Comparison of ENCODE assay signal across 12 cellular contexts in the genomic region with DNA sequence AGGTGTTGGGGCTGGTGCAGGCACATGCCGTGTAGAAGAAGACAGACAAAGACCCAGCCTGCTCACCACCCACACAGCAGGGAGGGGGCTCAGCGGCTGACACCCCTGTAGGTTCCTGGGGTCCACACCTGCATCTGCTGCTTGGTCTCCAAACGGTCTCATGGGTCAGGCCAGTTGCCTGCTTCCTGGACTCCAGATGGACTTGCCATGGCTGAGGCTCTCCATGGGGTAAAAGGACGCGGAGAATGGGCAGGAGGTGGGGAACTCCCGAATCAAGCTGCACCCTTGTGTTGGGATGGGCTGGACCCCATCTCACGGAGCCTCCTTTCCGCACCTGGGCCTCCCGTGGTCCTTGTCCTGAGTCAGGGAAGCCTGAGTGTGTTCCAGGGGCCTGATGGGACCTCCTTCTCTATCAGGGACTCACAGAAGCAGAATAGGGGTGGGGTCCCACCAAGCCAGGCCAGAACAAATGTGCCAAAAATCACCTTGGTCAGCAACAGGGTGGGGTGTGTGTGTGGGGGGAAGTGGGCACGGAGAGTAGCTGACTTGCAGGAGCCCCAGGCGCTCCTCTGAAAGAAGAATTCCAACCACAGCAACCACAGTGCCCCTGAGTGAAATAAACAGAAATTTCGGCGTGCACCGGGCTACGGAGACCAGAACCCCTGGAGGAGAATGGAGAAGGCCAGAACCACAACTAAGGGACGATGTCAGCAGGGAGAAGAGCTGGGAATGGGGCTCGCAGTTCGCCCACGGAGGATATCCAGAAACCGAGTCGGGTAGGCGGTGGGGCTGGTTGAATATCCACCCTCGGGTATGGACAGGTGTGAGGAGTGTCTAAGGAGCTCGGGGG. TPM values are rescaled to one million over a fixed set of nuclear protein-coding genes. Genes with fewer than 3 reads are reported as not detected.
DNase-seq lines count a peak whose midpoint lies in the region; ATAC-seq lines count a peak whose summit lies in the region.
"Had no signal": no experiment of that assay in that cellular context is flagged by ENCODE, and none has a peak within 500 bp of the region (broad histone marks: within the 10 kb centered on the region; RNA-seq: fewer than 3 reads in every experiment).

No MANE protein-coding gene starts in this region.

- peak overlapping the region; percentile 88 for H3K27ac Mint-ChIP-seq in activated CD4-positive, alpha-beta T cell treated with anti-CD3 and anti-CD28 coated beads, Interleukin-2, amount 10 ng/mL, durations not matched to agents 7 days and 5 days
- H3K27ac Mint-ChIP-seq: brain had no signal

- DNase-seq in activated T-cell treated with anti-CD3 and anti-CD28 coated beads, Interleukin-2, amount 50 U/mL, for 1 hour: peak; percentile 43
- DNase-seq in activated T-cell treated with anti-CD3 and anti-CD28 coated beads for 4 hours (no peak), ecto neural progenitor cell (ENCODE audit: low spot score) (peak; percentile 37), SIG-M5 (lab: John Stamatoyannopoulos, UW) (no peak), NCI-H2081 (lab: John Stamatoyannopoulos, UW) (no peak)
- peak; percentile 49 for DNase-seq in activated CD4-positive, alpha-beta T cell treated with anti-CD3 and anti-CD28 coated beads, Interleukin-2, amount 10 ng/mL, durations not matched to agents 7 days and 5 days
- peak; percentile 55 for DNase-seq in stimulated activated naive CD8-positive, alpha-beta T cell treated with anti-CD3 and anti-CD28 coated beads, Interleukin-15, Interleukin-2, amounts not matched to agents 100 U/mL and 50 U/mL, for 24 hours
- DNase-seq: DMS79, mesendoderm, psoas muscle had no signal

- CTCF ChIA-PET in activated CD4-positive, alpha-beta T cell treated with anti-CD3 and anti-CD28 coated beads, Interleukin-2, amount 10 ng/mL, durations not matched to agents 7 days and 5 days (lab: Charles Lee): no interaction called here

- H3K4me1 Mint-ChIP-seq in activated CD4-positive, alpha-beta T cell treated with anti-CD3 and anti-CD28 coated beads, Interleukin-2, amount 10 ng/mL, durations not matched to agents 7 days and 5 days: peaks cover 72% of the 10 kb centered on the region
- H3K4me1 Mint-ChIP-seq: brain had no signal

- ATAC-seq in stimulated activated naive CD8-positive, alpha-beta T cell treated with anti-CD3 and anti-CD28 coated beads, Interleukin-15, Interleukin-2, amounts not matched to agents 100 U/mL and 50 U/mL, for 24 hours: peak; percentile 8
- no peak for ATAC-seq in HG02884 (IDR thresholded peaks at IDR 0.05; ENCODE audit: unreplicated experiment)
- ATAC-seq: psoas muscle had no signal

- H3K9me3 Mint-ChIP-seq in activated CD4-positive, alpha-beta T cell treated with anti-CD3 and anti-CD28 coated beads, Interleukin-2, amount 10 ng/mL, durations not matched to agents 7 days and 5 days: no peaks in the 10 kb centered on the region

- H3K4me3 Mint-ChIP-seq in activated CD4-positive, alpha-beta T cell treated with anti-CD3 and anti-CD28 coated beads, Interleukin-2, amount 10 ng/mL, durations not matched to agents 7 days and 5 days: peak overlapping the region; percentile 69
- H3K4me3 Mint-ChIP-seq: brain had no signal

- peaks cover 60% of the 10 kb centered on the region for H3K36me3 Mint-ChIP-seq in activated CD4-positive, alpha-beta T cell treated with anti-CD3 and anti-CD28 coated beads, Interleukin-2, amount 10 ng/mL, durations not matched to agents 7 days and 5 days (ENCODE audit: low read depth)
- H3K36me3 Mint-ChIP-seq: brain had no signal

- no peaks in the 10 kb centered on the region for H3K27me3 Mint-ChIP-seq in activated CD4-positive, alpha-beta T cell treated with anti-CD3 and anti-CD28 coated beads, Interleukin-2, amount 10 ng/mL, durations not matched to agents 7 days and 5 days

- POLR2A ChIA-PET in activated CD4-positive, alpha-beta T cell treated with anti-CD3 and anti-CD28 coated beads, Interleukin-2, amount 10 ng/mL, durations not matched to agents 7 days and 5 days (lab: Charles Lee): no interaction called here

RNA-seq across cellular contexts. Expression of a gene that starts 11.8 kb away (rescaled TPM):
- 10 to 100 TPM; 30.7 to 33.9 TPM for total RNA-seq in activated CD4-positive, alpha-beta T cell treated with anti-CD3 and anti-CD28 coated beads, Interleukin-2, amount 10 ng/mL, durations not matched to agents 7 days and 5 days

Comparison
In these comparisons a context has a peak if more than half of its experiments do, and no peak if none do; other contexts are left out.
1. DNase-seq: peak in activated T-cell treated with anti-CD3 and anti-CD28 coated beads, Interleukin-2, amount 50 U/mL, for 1 hour (single experiment), activated CD4-positive, alpha-beta T cell treated with anti-CD3 and anti-CD28 coated beads, Interleukin-2, amount 10 ng/mL, durations not matched to agents 7 days and 5 days (single experiment), ecto neural progenitor cell (single experiment) and stimulated activated naive CD8-positive, alpha-beta T cell treated with anti-CD3 and anti-CD28 coated beads, Interleukin-15, Interleukin-2, amounts not matched to agents 100 U/mL and 50 U/mL, for 24 hours (single experiment); none in activated T-cell treated with anti-CD3 and anti-CD28 coated beads for 4 hours (single experiment), SIG-M5 (single experiment) and NCI-H2081 (0 of 2).